Comparison of ENCODE assay signal across 8 cellular contexts in the genomic region with DNA sequence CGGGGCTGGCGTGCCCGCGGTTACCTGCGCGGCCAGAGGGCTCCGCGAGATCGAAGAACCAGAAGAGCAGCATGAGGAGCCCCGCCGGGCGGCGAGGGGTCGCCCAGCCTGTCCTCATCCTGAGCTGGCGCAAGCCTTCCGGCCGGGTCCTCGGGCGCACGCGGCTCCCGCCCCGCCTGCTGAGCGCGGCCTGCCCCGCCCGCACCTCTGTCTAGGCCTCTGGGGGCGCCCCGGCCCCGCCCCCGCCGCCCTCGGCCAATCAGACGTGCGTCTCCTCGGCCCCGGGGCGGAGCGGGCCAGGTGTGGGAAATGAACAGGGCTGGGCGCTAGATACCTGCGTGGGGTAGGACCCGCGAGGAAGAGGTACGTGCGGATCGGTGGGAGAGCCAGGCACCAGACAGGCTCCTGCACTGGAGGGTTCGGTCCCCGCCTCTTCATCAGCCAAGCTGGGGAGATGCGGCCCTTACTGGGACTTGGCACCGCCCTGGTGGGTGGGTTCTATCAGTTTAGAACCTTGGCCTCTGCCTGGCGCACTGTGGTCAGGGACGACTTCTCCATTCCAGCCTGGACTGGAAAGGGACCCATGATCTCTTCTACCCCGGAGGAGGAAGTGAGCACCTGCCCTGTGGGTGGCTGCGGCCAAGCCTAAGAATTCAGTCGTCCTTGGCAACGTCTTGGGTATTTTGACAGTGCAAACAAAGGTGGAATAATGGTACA. TPM values are rescaled to one million over a fixed set of nuclear protein-coding genes. Genes with fewer than 3 reads are reported as not detected.
DNase-seq lines count a peak whose midpoint lies in the region; ATAC-seq and TF ChIP-seq lines count a peak whose summit lies in the region.

Gene LY75, minus strand, starts transcription at position 192 of the 717 bp plus-strand sequence.

- H3K4me1 ChIP-seq in CD4-positive, alpha-beta memory T cell (ENCODE audit: insufficient read depth, low read length) = peaks cover 21% of the 10 kb centered on the region
- H3K4me1 ChIP-seq in colonic mucosa = peaks cover 7% of the 10 kb centered on the region
- H3K4me1 ChIP-seq in lower lobe of right lung = peaks cover 15% of the 10 kb centered on the region

- peak within 1 kb of the TSS; percentile 98 to 100 (median 99) for H3K4me3 Mint-ChIP-seq in CD4-positive, alpha-beta memory T cell

- ATAC-seq in GM19452 (IDR thresholded peaks at IDR 0.05; ENCODE audit: unreplicated experiment) (peak; percentile 87), lower lobe of right lung (peak; percentile 95 to 96)

- H3K27ac Mint-ChIP-seq in CD4-positive, alpha-beta memory T cell = peak within 1 kb of the TSS; percentile 97 to 100 (median 98)

- H3K4me1 Mint-ChIP-seq in CD4-positive, alpha-beta memory T cell = peaks cover 17 to 39% (median 28%) of the 10 kb centered on the region in 4 donors

- H3K9ac ChIP-seq in colonic mucosa (ENCODE audit: low read depth in 2 of 2, low read length in 2 of 2) = peak within 1 kb of the TSS; percentile 84 to 89

- no peaks in the 10 kb centered on the region for H3K9me3 ChIP-seq in CD4-positive, alpha-beta memory T cell (ENCODE audit: control insufficient read depth in 1 of 2, low read length in 2 of 2)
- H3K9me3 ChIP-seq in colonic mucosa (no peaks in the 10 kb centered on the region), lower lobe of right lung (no peaks in the 10 kb centered on the region)

- intact Hi-C loops in CD4-positive, alpha-beta memory T cell (cut with micrococcal nuclease) = loop anchor here (1.0 to 5.0 kb wide), 6 partner anchors 18 to 1448 kb away; partner anchors contain the start of genes CCDC148, MARCHF7, PKP4 and TANK
- intact Hi-C loops in colonic mucosa (cut with DNase I) (no loop called here), lower lobe of right lung (cut with DNase I) (no loop called here)

- no peak for TF ChIP-seq CTCF in HL-60 (IDR thresholded peaks at IDR 0.05; ENCODE audit: insufficient read depth, low read length)
- TF ChIP-seq CTCF in colonic mucosa (IDR thresholded peaks at IDR 0.05) = no peak
- TF ChIP-seq CTCF in lower lobe of right lung (IDR thresholded peaks at IDR 0.05) = no peak

- peaks cover 7 to 23% of the 10 kb centered on the region in 2 donors for H3K36me3 Mint-ChIP-seq in CD4-positive, alpha-beta memory T cell

- no peaks in the 10 kb centered on the region for H3K36me3 ChIP-seq in CD4-positive, alpha-beta memory T cell (ENCODE audit: insufficient read depth, low read length)
- H3K36me3 ChIP-seq in colonic mucosa (no peaks in the 10 kb centered on the region), lower lobe of right lung (no peaks in the 10 kb centered on the region)

- POLR2A ChIA-PET in CD4-positive, alpha-beta memory T cell (lab: Charles Lee; ENCODE audit: partially characterized antibody) = interaction anchor here (0.7 to 1.7 kb wide), 6 partner anchors 9 to 1332 kb away, joined by 3 to 13 read pairs (median 4); partner anchors contain the start of genes MARCHF7 and WDSUB1

- peak within 1 kb of the TSS; percentile 82 for H3K27ac ChIP-seq in CD4-positive, alpha-beta memory T cell (ENCODE audit: low read depth, low read length)
- peak within 1 kb of the TSS; percentile 51 for H3K27ac ChIP-seq in HL-60 (replicated peaks)
- H3K27ac ChIP-seq in colonic mucosa = peak within 1 kb of the TSS; percentile 86
- H3K27ac ChIP-seq in lower lobe of right lung = peak within 1 kb of the TSS; percentile 80

- H3K27me3 ChIP-seq in CD4-positive, alpha-beta memory T cell (ENCODE audit: insufficient read depth, low read length) = no peaks in the 10 kb centered on the region
- H3K27me3 ChIP-seq in HL-60 (ENCODE audit: insufficient read depth, poor library complexity, severe bottlenecking) = no peaks in the 10 kb centered on the region
- H3K27me3 ChIP-seq in colonic mucosa = no peaks in the 10 kb centered on the region
- no peaks in the 10 kb centered on the region for H3K27me3 ChIP-seq in lower lobe of right lung (ENCODE audit: low read depth)

- H3K9me3 Mint-ChIP-seq in CD4-positive, alpha-beta memory T cell = no peaks in the 10 kb centered on the region

- CTCF ChIA-PET in CD4-positive, alpha-beta memory T cell (lab: Charles Lee; ENCODE audit: partially characterized antibody) = interaction anchor here (1.2 to 2.5 kb wide), 3 partner anchors 15 to 19 kb away, joined by 3 to 11 read pairs (median 6); no protein-coding TSS in a partner anchor

- no peaks in the 10 kb centered on the region for H3K27me3 Mint-ChIP-seq in CD4-positive, alpha-beta memory T cell

- H3K4me3 ChIP-seq in CD4-positive, alpha-beta memory T cell (ENCODE audit: low read length in 2 of 2) = peak within 1 kb of the TSS; percentile 92 to 97
- H3K4me3 ChIP-seq in HL-60 (replicated peaks; ENCODE audit: insufficient read depth, low read length) (peak within 1 kb of the TSS; percentile 50), colonic mucosa (peak within 1 kb of the TSS; percentile 89), lower lobe of right lung (peak within 1 kb of the TSS; percentile 68)

- DNase-seq in CD4-positive, alpha-beta memory T cell = peak; percentile 79 to 85 (median 82)
- peak; percentile 84 to 94 for DNase-seq in HL-60 (ENCODE audit: low read depth in 1 of 2, low spot score in 1 of 2)
- DNase-seq in activated CD4-positive, CD25-positive, alpha-beta regulatory T cell treated with anti-CD3 and anti-CD28 coated beads, Interleukin-2, amount 50 U/mL, for 16 hours (ENCODE audit: low read depth, low spot score) = peak; percentile 67
- DNase-seq in colonic mucosa = peak; percentile 91
- peak; percentile 90 for DNase-seq in lower lobe of right lung
- DNase-seq in stimulated activated CD8-positive, alpha-beta memory T cell treated with anti-CD3 and anti-CD28 coated beads, Interleukin-12 subunit alpha, Interleukin-12 subunit beta, amount 100 ng/mL, for 1 hour (ENCODE audit: low read depth) = peak; percentile 64
- DNase-seq in dedifferentiated amniotic fluid mesenchymal stem cell (ENCODE audit: extremely low spot score) = no peak

RNA-seq across cellular contexts. Expression of gene LY75, which starts in this region (rescaled TPM):
- 10 to 100 TPM; 39.6 to 40.9 TPM for total RNA-seq in CD4-positive, alpha-beta memory T cell
- 10 to 100 TPM; 43.8 to 56.9 TPM for polyA plus RNA-seq in CD4-positive, alpha-beta memory T cell
- 10 to 100 TPM; 27.6 to 35.5 TPM for total RNA-seq in colonic mucosa
- total RNA-seq in lower lobe of right lung = 13.2 TPM
